ENCODE assay signal across 20 cellular contexts in the genomic region with DNA sequence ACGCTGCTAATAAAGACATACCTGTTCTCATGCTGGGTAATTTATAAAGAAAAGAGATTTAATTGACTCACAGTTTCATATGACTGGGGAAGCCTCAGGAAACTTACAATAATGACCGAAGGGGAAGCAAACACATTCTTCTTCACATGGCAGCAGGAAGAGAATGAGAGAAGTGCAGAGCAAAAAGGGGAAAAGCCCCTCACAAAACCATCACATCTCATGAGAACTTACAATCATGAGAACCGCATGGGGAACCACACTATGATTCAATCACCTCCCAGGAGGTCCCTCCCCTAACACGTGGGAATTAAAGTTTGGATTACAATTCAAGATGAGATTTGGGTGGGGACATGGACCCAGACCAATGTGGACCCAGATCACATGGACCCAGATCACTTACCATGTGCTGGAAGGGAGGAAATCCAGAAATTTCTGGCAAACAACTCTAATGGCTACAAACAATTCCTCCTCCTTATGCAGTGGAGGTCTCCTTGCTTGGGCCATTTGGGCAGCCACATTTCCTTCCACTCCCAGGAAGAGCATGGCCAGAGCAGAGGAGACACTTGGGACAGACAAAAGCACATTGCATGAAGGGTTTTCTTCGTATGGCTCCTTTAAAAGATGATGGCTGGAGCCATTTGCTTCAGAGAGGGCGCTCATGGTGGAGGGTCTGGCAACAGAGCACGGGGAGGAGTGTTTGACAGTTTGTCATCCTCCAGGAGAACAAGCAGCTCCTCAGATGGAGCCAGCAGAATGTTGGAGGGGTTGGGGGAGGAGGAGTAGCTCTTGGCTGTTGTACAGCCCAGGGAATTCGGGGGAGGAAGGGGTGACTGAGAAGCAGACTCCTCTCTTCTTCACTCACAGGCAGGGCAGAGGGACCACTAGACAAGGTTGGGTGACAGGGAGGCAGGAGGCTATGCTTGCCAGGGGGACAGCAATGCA. TPM values are rescaled to one million over a fixed set of nuclear protein-coding genes. Genes with fewer than 3 reads are reported as not detected.
DNase-seq lines count a peak whose midpoint lies in the region; ATAC-seq and TF ChIP-seq lines count a peak whose summit lies in the region.
"Had no signal": no experiment of that assay in that cellular context is flagged by ENCODE, and none has a peak within 500 bp of the region (broad histone marks: within the 10 kb centered on the region; RNA-seq: fewer than 3 reads in every experiment).

No MANE protein-coding gene starts in this region.

- no peak overlapping the region for H3K4me3 ChIP-seq in uterus
- H3K4me3 ChIP-seq: skin epidermis had no signal

- no peak overlapping the region for H3K27ac ChIP-seq in uterus
- H3K27ac ChIP-seq: foreskin keratinocyte, skin epidermis had no signal

- intact Hi-C loops in uterus (cut with DNase I; ENCODE audit: low total_unique reads): no loop called here
- intact Hi-C loops in Right ventricle myocardium inferior (cut with DNase I): no loop called here
- intact Hi-C loops in posterior vena cava (cut with DNase I): no loop called here

- peaks cover 0 to 6% of the 10 kb centered on the region in 2 donors for H3K4me1 ChIP-seq in uterus
- H3K4me1 ChIP-seq: foreskin keratinocyte had no signal

- H3K36me3 Mint-ChIP-seq in activated naive CD4-positive, alpha-beta T cell treated with anti-CD3 and anti-CD28 coated beads, Interleukin-2, amount 50 U/mL, for 24 hours: no peaks in the 10 kb centered on the region
- peaks cover 21% of the 10 kb centered on the region for H3K36me3 Mint-ChIP-seq in activated naive CD4-positive, alpha-beta T cell treated with anti-CD3 and anti-CD28 coated beads, Interleukin-2, amount 10 ng/mL, durations not matched to agents 7 days and 5 days
- peaks cover 4% of the 10 kb centered on the region for H3K36me3 Mint-ChIP-seq in activated T-helper 17 cell treated with anti-CD3 and anti-CD28 coated beads, Interleukin-2, amount 50 U/mL, for 72 hours (ENCODE audit: low read depth)
- H3K36me3 Mint-ChIP-seq in mesothelial cell of epicardium: no peaks in the 10 kb centered on the region

- H3K4me3 Mint-ChIP-seq in activated naive CD4-positive, alpha-beta T cell treated with anti-CD3 and anti-CD28 coated beads, Interleukin-2, amount 50 U/mL, for 24 hours: no peak overlapping the region
- no peak overlapping the region for H3K4me3 Mint-ChIP-seq in activated naive CD4-positive, alpha-beta T cell treated with anti-CD3 and anti-CD28 coated beads, Interleukin-2, amount 10 ng/mL, durations not matched to agents 7 days and 5 days
- H3K4me3 Mint-ChIP-seq in activated T-helper 17 cell treated with anti-CD3 and anti-CD28 coated beads, Interleukin-2, amount 50 U/mL, for 72 hours: peak overlapping the region; percentile 2
- H3K4me3 Mint-ChIP-seq in mesothelial cell of epicardium: no peak overlapping the region

- CTCF ChIA-PET in activated naive CD4-positive, alpha-beta T cell treated with anti-CD3 and anti-CD28 coated beads, Interleukin-2, amount 10 ng/mL, durations not matched to agents 7 days and 5 days (lab: Charles Lee): interaction anchor here (0.9 kb wide), 1 partner anchor 115 kb away, joined by 3 read pairs; no protein-coding TSS in a partner anchor

- peak overlapping the region; percentile 3 for H3K27ac Mint-ChIP-seq in activated naive CD4-positive, alpha-beta T cell treated with anti-CD3 and anti-CD28 coated beads, Interleukin-2, amount 50 U/mL, for 24 hours
- H3K27ac Mint-ChIP-seq in activated naive CD4-positive, alpha-beta T cell treated with anti-CD3 and anti-CD28 coated beads, Interleukin-2, amount 10 ng/mL, durations not matched to agents 7 days and 5 days: no peak overlapping the region
- H3K27ac Mint-ChIP-seq in activated T-helper 17 cell treated with anti-CD3 and anti-CD28 coated beads, Interleukin-2, amount 50 U/mL, for 72 hours: no peak overlapping the region
- H3K27ac Mint-ChIP-seq in mesothelial cell of epicardium: peak overlapping the region; percentile 43
- H3K27ac Mint-ChIP-seq: activated T-cell treated with anti-CD3 and anti-CD28 coated beads, Interleukin-2, amount 50 U/mL, for 72 hours had no signal

- H3K27me3 Mint-ChIP-seq in activated naive CD4-positive, alpha-beta T cell treated with anti-CD3 and anti-CD28 coated beads, Interleukin-2, amount 50 U/mL, for 24 hours: no peaks in the 10 kb centered on the region
- H3K27me3 Mint-ChIP-seq in activated naive CD4-positive, alpha-beta T cell treated with anti-CD3 and anti-CD28 coated beads, Interleukin-2, amount 10 ng/mL, durations not matched to agents 7 days and 5 days: peaks cover 4% of the 10 kb centered on the region
- no peaks in the 10 kb centered on the region for H3K27me3 Mint-ChIP-seq in activated T-helper 17 cell treated with anti-CD3 and anti-CD28 coated beads, Interleukin-2, amount 50 U/mL, for 72 hours
- no peaks in the 10 kb centered on the region for H3K27me3 Mint-ChIP-seq in mesothelial cell of epicardium (ENCODE audit: low read depth)

- no peaks in the 10 kb centered on the region for H3K9me3 ChIP-seq in uterus

- ATAC-seq in activated T-helper 17 cell treated with anti-CD3 and anti-CD28 coated beads, Interleukin-2, amount 50 U/mL, for 72 hours (replicated peaks): no peak
- no peak for ATAC-seq in Right ventricle myocardium inferior
- ATAC-seq: activated T-cell treated with anti-CD3 and anti-CD28 coated beads, Interleukin-2, amount 50 U/mL, for 72 hours; foreskin keratinocyte had no signal

- DNase-seq in activated naive CD4-positive, alpha-beta T cell treated with anti-CD3 and anti-CD28 coated beads, Interleukin-2, amount 10 ng/mL, durations not matched to agents 7 days and 5 days: no peak
- DNase-seq in mesothelial cell of epicardium (ENCODE audit: low spot score in 2 of 2, unreplicated experiment in 2 of 2): no peak
- DNase-seq in uterus: peak; percentile 41 to 74
- DNase-seq in Right ventricle myocardium inferior (ENCODE audit: missing footprints): no peak
- DNase-seq in stimulated activated naive CD4-positive, alpha-beta T cell (lab: John Stamatoyannopoulos, UW): no peak
- DNase-seq in posterior vena cava (ENCODE audit: low spot score): no peak
- DNase-seq: activated CD4-positive, alpha-beta T cell treated with anti-CD3 and anti-CD28 coated beads for 1 hour; activated T-cell treated with anti-CD3 and anti-CD28 coated beads, Interleukin-2, amount 50 U/mL, for 72 hours; amygdala; Calu3; cerebellar nuclear complex; foreskin keratinocyte; NCI-H187 treated with DMSO at 0.1 percent for 48 hours; NCI-H446; SHP77; T-helper 2 cell had no signal

- H3K9me3 Mint-ChIP-seq in activated naive CD4-positive, alpha-beta T cell treated with anti-CD3 and anti-CD28 coated beads, Interleukin-2, amount 50 U/mL, for 24 hours: no peaks in the 10 kb centered on the region
- H3K9me3 Mint-ChIP-seq in activated naive CD4-positive, alpha-beta T cell treated with anti-CD3 and anti-CD28 coated beads, Interleukin-2, amount 10 ng/mL, durations not matched to agents 7 days and 5 days: peaks cover 6% of the 10 kb centered on the region
- H3K9me3 Mint-ChIP-seq in activated T-helper 17 cell treated with anti-CD3 and anti-CD28 coated beads, Interleukin-2, amount 50 U/mL, for 72 hours: no peaks in the 10 kb centered on the region
- no peaks in the 10 kb centered on the region for H3K9me3 Mint-ChIP-seq in mesothelial cell of epicardium

- H3K4me1 Mint-ChIP-seq in activated naive CD4-positive, alpha-beta T cell treated with anti-CD3 and anti-CD28 coated beads, Interleukin-2, amount 50 U/mL, for 24 hours: peaks cover 51% of the 10 kb centered on the region
- H3K4me1 Mint-ChIP-seq in activated naive CD4-positive, alpha-beta T cell treated with anti-CD3 and anti-CD28 coated beads, Interleukin-2, amount 10 ng/mL, durations not matched to agents 7 days and 5 days: peaks cover 56% of the 10 kb centered on the region
- H3K4me1 Mint-ChIP-seq in activated T-helper 17 cell treated with anti-CD3 and anti-CD28 coated beads, Interleukin-2, amount 50 U/mL, for 72 hours: peaks cover 28% of the 10 kb centered on the region
- peaks cover 28% of the 10 kb centered on the region for H3K4me1 Mint-ChIP-seq in mesothelial cell of epicardium

- no peaks in the 10 kb centered on the region for H3K27me3 ChIP-seq in uterus
- H3K27me3 ChIP-seq: foreskin keratinocyte had no signal

- H3K36me3 ChIP-seq in uterus: no peaks in the 10 kb centered on the region

- TF ChIP-seq CTCF in mesothelial cell of epicardium (IDR thresholded peaks at IDR 0.05; ENCODE audit: unreplicated experiment) (no peak), uterus (IDR thresholded peaks at IDR 0.05) (no peak)

- TF ChIP-seq POLR2A in uterus (IDR thresholded peaks at IDR 0.05): no peak

RNA-seq across cellular contexts. Expression of a gene that starts 30.4 kb away (rescaled TPM):
- 10 to 100 TPM; 11.2 to 66.1 TPM for total RNA-seq in activated T-helper 17 cell treated with anti-CD3 and anti-CD28 coated beads, Interleukin-2, amount 50 U/mL, for 72 hours
- total RNA-seq in mesothelial cell of epicardium (28.2 to 30.9 TPM (median 30.6 TPM) in 3 replicates), uterus (10 to 100 TPM in 2 of 4 donors, 1 to 10 TPM in 2; 8.7 to 17.7 (median 10.8) TPM), Right ventricle myocardium inferior (3.2 TPM), posterior vena cava (10 to 100 TPM in 1 of 2 donors, 1 to 10 TPM in 1; 9.9 to 12.8 TPM)

RNA-seq across cellular contexts. Expression of a gene that starts 31.0 kb away (rescaled TPM):
- 10 to 100 TPM; 33.4 to 67.8 TPM for total RNA-seq in activated T-helper 17 cell treated with anti-CD3 and anti-CD28 coated beads, Interleukin-2, amount 50 U/mL, for 72 hours
- total RNA-seq in mesothelial cell of epicardium (18.5 to 20.3 TPM (median 19.5 TPM) in 3 replicates), uterus (10 to 100 TPM in 2 of 4 donors, 1 to 10 TPM in 2; 7.7 to 28.2 (median 17.2) TPM), Right ventricle myocardium inferior (27.5 TPM), posterior vena cava (10 to 100 TPM; 30.8 to 44.0 TPM)
- total RNA-seq: G401 had no signal

Comparison
In these comparisons a context has a peak if more than half of its experiments do, and no peak if none do; other contexts are left out.
1. H3K27ac Mint-ChIP-seq: peak in activated naive CD4-positive, alpha-beta T cell treated with anti-CD3 and anti-CD28 coated beads, Interleukin-2, amount 50 U/mL, for 24 hours (single experiment) and mesothelial cell of epicardium (single experiment); none in activated naive CD4-positive, alpha-beta T cell treated with anti-CD3 and anti-CD28 coated beads, Interleukin-2, amount 10 ng/mL, durations not matched to agents 7 days and 5 days (single experiment) and activated T-helper 17 cell treated with anti-CD3 and anti-CD28 coated beads, Interleukin-2, amount 50 U/mL, for 72 hours (single experiment).
2. DNase-seq: peak in uterus (2 of 2); none in activated naive CD4-positive, alpha-beta T cell treated with anti-CD3 and anti-CD28 coated beads, Interleukin-2, amount 10 ng/mL, durations not matched to agents 7 days and 5 days (single experiment), mesothelial cell of epicardium (0 of 2), Right ventricle myocardium inferior (single experiment), stimulated activated naive CD4-positive, alpha-beta T cell (0 of 6) and posterior vena cava (single experiment).